Comparison of ENCODE assay signal across 33 cellular contexts in the genomic region with DNA sequence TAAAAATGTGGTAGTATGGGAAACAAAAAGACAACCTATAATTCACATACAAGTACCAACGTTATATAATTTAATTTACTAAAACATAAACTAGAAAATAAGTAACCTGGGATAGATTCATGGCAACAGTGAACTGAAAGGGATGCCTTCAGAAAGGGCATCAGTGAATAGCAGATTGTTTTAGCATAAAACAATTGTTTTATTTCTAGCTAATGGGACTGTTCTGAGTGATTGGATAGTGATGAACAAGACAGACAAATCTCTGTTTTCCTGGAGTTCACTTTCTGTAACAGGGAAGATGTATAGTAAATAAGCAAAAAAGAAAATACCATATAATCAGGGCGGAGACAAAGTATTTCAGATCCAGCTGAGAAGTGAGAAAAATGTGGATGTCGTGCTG.
"Had no signal": no experiment of that assay in that cellular context is flagged by ENCODE, and none has a peak within 500 bp of the region (broad histone marks: within the 10 kb centered on the region; RNA-seq: fewer than 3 reads in every experiment).

No MANE protein-coding gene starts in this region.

- H3K4me1 Mint-ChIP-seq: activated B cell treated with CpG ODN at 0.5 μM for 24 hours; activated naive CD4-positive, alpha-beta T cell treated with anti-CD3 and anti-CD28 coated beads, Interleukin-2, amount 50 U/mL, for 24 hours; activated naive CD8-positive, alpha-beta T cell treated with anti-CD3 and anti-CD28 coated beads for 36 hours; activated naive CD8-positive, alpha-beta T cell treated with anti-CD3 and anti-CD28 coated beads, Interleukin-2, amount 50 U/mL, for 24 hours; T-helper 17 cell had no signal

- DNase-seq: activated B cell treated with CpG ODN at 0.5 μM for 24 hours; activated CD4-positive, alpha-beta T cell treated with anti-CD3 and anti-CD28 coated beads for 48 hours; activated CD4-positive, alpha-beta T cell treated with anti-CD3 and anti-CD28 coated beads, Interleukin-2, amount 50 U/mL, for 1 hour; activated CD4-positive, alpha-beta T cell treated with anti-CD3 and anti-CD28 coated beads, Interleukin-2, amount 50 U/mL, for 48 hours; activated CD8-positive, alpha-beta memory T cell treated with anti-CD3 and anti-CD28 coated beads for 24 hours; activated CD8-positive, alpha-beta T cell treated with anti-CD3 and anti-CD28 coated beads for 36 hours; activated effector memory CD4-positive, alpha-beta T cell treated with anti-CD3 and anti-CD28 coated beads, Interleukin-2, amount 50 U/mL, for 16 hours; activated naive CD4-positive, alpha-beta T cell treated with anti-CD3 and anti-CD28 coated beads for 36 hours; activated naive CD8-positive, alpha-beta T cell treated with anti-CD3 and anti-CD28 coated beads for 36 hours; activated naive CD8-positive, alpha-beta T cell treated with anti-CD3 and anti-CD28 coated beads, Interleukin-2, amount 50 U/mL, for 24 hours; activated T-cell treated with anti-CD3 and anti-CD28 coated beads, Interleukin-2, amount 50 U/mL, for 1 hour; activated T-cell treated with anti-CD3 and anti-CD28 coated beads, Interleukin-2, amount 50 U/mL, for 48 hours; adrenal gland; amygdala; aorta; body of pancreas; caudate nucleus; colonic mucosa; effector CD8-positive, alpha-beta T cell; esophagus squamous epithelium; foreskin melanocyte; glutamatergic neuron; T-helper 1 cell; T-helper 17 cell; T1000; WERI-Rb-1 had no signal

- H3K27ac ChIP-seq: adrenal gland, body of pancreas, colonic mucosa, epithelial cell of prostate, esophagus squamous epithelium, WERI-Rb-1 had no signal

- H3K27me3 Mint-ChIP-seq: activated B cell treated with CpG ODN at 0.5 μM for 24 hours; activated CD8-positive, alpha-beta T cell treated with anti-CD3 and anti-CD28 coated beads for 36 hours; activated naive CD4-positive, alpha-beta T cell treated with anti-CD3 and anti-CD28 coated beads, Interleukin-2, amount 50 U/mL, for 24 hours; activated naive CD8-positive, alpha-beta T cell treated with anti-CD3 and anti-CD28 coated beads for 36 hours; activated naive CD8-positive, alpha-beta T cell treated with anti-CD3 and anti-CD28 coated beads, Interleukin-2, amount 50 U/mL, for 24 hours; T-helper 17 cell had no signal

- H3K9me3 Mint-ChIP-seq: activated naive CD4-positive, alpha-beta T cell treated with anti-CD3 and anti-CD28 coated beads, Interleukin-2, amount 50 U/mL, for 24 hours; activated naive CD8-positive, alpha-beta T cell treated with anti-CD3 and anti-CD28 coated beads for 36 hours; activated T-helper 1 cell treated with anti-CD3 and anti-CD28 coated beads, Interleukin-12 subunit alpha, Interleukin-12 subunit beta, Interleukin-2, Interleukin-4 antibody, amounts not matched to agents 30 ng/mL and 10 ng/mL and 1 ng/mL, durations not matched to agents 14 hours and 24 hours and 36 hours; activated T-helper 2 cell treated with anti-CD3 and anti-CD28 coated beads, Interferon-gamma antibody, Interleukin-2, Interleukin-4, amounts not matched to agents 10 μg/mL and 5 μg/mL and 100 μg/mL, durations not matched to agents 14 hours and 24 hours and 36 hours; T-helper 2 cell treated with Interferon-gamma antibody and Interleukin-4, amounts not matched to agents 5 μg/mL and 100 μg/mL, for 36 hours had no signal

- H3K9me3 ChIP-seq: adrenal gland, body of pancreas, colonic mucosa, esophagus squamous epithelium had no signal

- H3K4me1 ChIP-seq: adrenal gland, body of pancreas, colonic mucosa, esophagus squamous epithelium had no signal

- H3K4me3 ChIP-seq: adrenal gland, body of pancreas, colonic mucosa, esophagus squamous epithelium had no signal

- H3K27ac Mint-ChIP-seq: activated B cell treated with CpG ODN at 0.5 μM for 24 hours; activated CD8-positive, alpha-beta T cell treated with anti-CD3 and anti-CD28 coated beads for 36 hours; activated naive CD4-positive, alpha-beta T cell treated with anti-CD3 and anti-CD28 coated beads for 36 hours; activated naive CD4-positive, alpha-beta T cell treated with anti-CD3 and anti-CD28 coated beads, Interleukin-2, amount 50 U/mL, for 24 hours; activated naive CD8-positive, alpha-beta T cell treated with anti-CD3 and anti-CD28 coated beads for 36 hours; activated naive CD8-positive, alpha-beta T cell treated with anti-CD3 and anti-CD28 coated beads, Interleukin-2, amount 50 U/mL, for 24 hours; activated T-helper 1 cell treated with anti-CD3 and anti-CD28 coated beads, Interleukin-12 subunit alpha, Interleukin-12 subunit beta, Interleukin-2, Interleukin-4 antibody, amounts not matched to agents 30 ng/mL and 10 ng/mL and 1 ng/mL, durations not matched to agents 14 hours and 24 hours and 36 hours; activated T-helper 2 cell treated with anti-CD3 and anti-CD28 coated beads, Interferon-gamma antibody, Interleukin-2, Interleukin-4, amounts not matched to agents 10 μg/mL and 5 μg/mL and 100 μg/mL, durations not matched to agents 14 hours and 24 hours and 36 hours; T-helper 17 cell; T-helper 2 cell treated with Interferon-gamma antibody and Interleukin-4, amounts not matched to agents 5 μg/mL and 100 μg/mL, for 36 hours had no signal

- H3K27me3 ChIP-seq: adrenal gland, body of pancreas, colonic mucosa, esophagus squamous epithelium had no signal

- H3K4me3 Mint-ChIP-seq: activated B cell treated with CpG ODN at 0.5 μM for 24 hours; activated CD8-positive, alpha-beta T cell treated with anti-CD3 and anti-CD28 coated beads for 36 hours; activated naive CD4-positive, alpha-beta T cell treated with anti-CD3 and anti-CD28 coated beads for 36 hours; activated naive CD4-positive, alpha-beta T cell treated with anti-CD3 and anti-CD28 coated beads, Interleukin-2, amount 50 U/mL, for 24 hours; activated naive CD8-positive, alpha-beta T cell treated with anti-CD3 and anti-CD28 coated beads for 36 hours; activated naive CD8-positive, alpha-beta T cell treated with anti-CD3 and anti-CD28 coated beads, Interleukin-2, amount 50 U/mL, for 24 hours; activated T-helper 1 cell treated with anti-CD3 and anti-CD28 coated beads, Interleukin-12 subunit alpha, Interleukin-12 subunit beta, Interleukin-2, Interleukin-4 antibody, amounts not matched to agents 30 ng/mL and 10 ng/mL and 1 ng/mL, durations not matched to agents 14 hours and 24 hours and 36 hours; T-helper 17 cell; T-helper 2 cell treated with Interferon-gamma antibody and Interleukin-4, amounts not matched to agents 5 μg/mL and 100 μg/mL, for 36 hours had no signal

- H3K36me3 Mint-ChIP-seq: activated naive CD4-positive, alpha-beta T cell treated with anti-CD3 and anti-CD28 coated beads, Interleukin-2, amount 50 U/mL, for 24 hours; activated naive CD8-positive, alpha-beta T cell treated with anti-CD3 and anti-CD28 coated beads for 36 hours had no signal

- H3K36me3 ChIP-seq: adrenal gland, colonic mucosa, esophagus squamous epithelium, WERI-Rb-1 had no signal

- FAIRE-seq: endometrium, endothelial cell of umbilical vein had no signal
